8 cellular contexts compared by ENCODE assay signal in the genomic region with DNA sequence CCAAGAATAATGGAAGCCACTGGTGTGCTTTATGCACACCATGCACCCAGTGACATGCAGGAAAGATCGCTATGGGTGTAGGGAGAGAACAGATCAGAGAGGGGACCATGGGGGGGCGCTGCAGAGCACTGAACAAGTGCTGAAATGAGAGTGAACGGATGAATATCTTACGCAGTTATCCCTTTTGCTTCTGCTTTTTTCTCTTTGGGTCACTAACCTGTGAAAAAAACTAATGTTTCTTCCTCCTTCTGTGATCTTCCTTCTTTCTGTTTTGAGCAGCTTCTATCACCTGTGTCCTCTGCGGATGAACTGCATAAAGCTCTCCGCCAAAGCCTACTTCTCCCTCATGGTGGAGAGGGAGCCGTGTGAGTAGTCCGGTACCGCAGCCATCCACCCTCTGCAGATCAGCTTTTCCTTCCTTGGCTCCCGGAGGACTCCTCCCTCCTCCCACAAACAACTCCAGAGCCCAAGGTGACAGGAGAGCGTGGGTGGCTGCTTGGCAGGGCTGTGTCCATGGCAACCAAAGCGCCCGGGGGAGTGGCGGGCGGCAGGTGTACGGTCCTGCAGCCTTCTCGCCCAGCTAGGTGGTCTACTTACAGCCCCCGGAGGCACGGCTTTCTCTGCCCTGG.
DNase-seq lines count a peak whose midpoint lies in the region; ATAC-seq, FAIRE-seq and TF ChIP-seq lines count a peak whose summit lies in the region.
"Had no signal": no experiment of that assay in that cellular context is flagged by ENCODE, and none has a peak within 500 bp of the region (broad histone marks: within the 10 kb centered on the region; RNA-seq: fewer than 3 reads in every experiment).

No MANE protein-coding gene starts in this region.

- H3K27ac ChIP-seq in parathyroid adenoma: no peak overlapping the region

- no peaks in the 10 kb centered on the region for H3K27me3 ChIP-seq in Loucy (ENCODE audit: insufficient read depth, low read length, poor library complexity, severe bottlenecking)
- no peaks in the 10 kb centered on the region for H3K27me3 ChIP-seq in bronchial epithelial cell (ENCODE audit: control insufficient read depth, insufficient read depth, low read length)
- H3K27me3 ChIP-seq in parathyroid adenoma (ENCODE audit: control insufficient read depth, insufficient read depth, low read length): no peaks in the 10 kb centered on the region

- peak; percentile 33 for ATAC-seq in GM18909 (IDR thresholded peaks at IDR 0.05; ENCODE audit: poor library complexity, unreplicated experiment)
- no peak for ATAC-seq in HG03025 (IDR thresholded peaks at IDR 0.05; ENCODE audit: low FRiP score, unreplicated experiment)

- H2AFZ ChIP-seq in Loucy (ENCODE audit: low read length) (no peak overlapping the region), parathyroid adenoma (peak overlapping the region; percentile 50)

- no peak overlapping the region for H3K4me2 ChIP-seq in Loucy (ENCODE audit: low read depth, low read length, poor library complexity, severe bottlenecking)
- H3K4me2 ChIP-seq in parathyroid adenoma (ENCODE audit: low read length): peak overlapping the region; percentile 58

- no peak overlapping the region for H3K4me3 ChIP-seq in Loucy (ENCODE audit: low read length, poor library complexity, severe bottlenecking)
- H3K4me3 ChIP-seq in bronchial epithelial cell (ENCODE audit: low read depth, low read length): no peak overlapping the region
- H3K4me3 ChIP-seq in parathyroid adenoma (ENCODE audit: low read depth, low read length): peak overlapping the region; percentile 22
- H3K4me3 ChIP-seq: skin epidermis had no signal

- no peak for FAIRE-seq in bronchial epithelial cell (lab: Jason Lieb, UNC)

- DNase-seq in bronchial epithelial cell (ENCODE audit: low read depth) (peak; percentile 55), NCI-H2029 treated with DMSO at 0.1 percent for 48 hours (lab: John Stamatoyannopoulos, UW) (no peak), pons (ENCODE audit: low spot score) (no peak)

- no peak overlapping the region for H3K9ac ChIP-seq in Loucy (ENCODE audit: low read depth, low read length, poor library complexity, severe bottlenecking)
- no peak overlapping the region for H3K9ac ChIP-seq in parathyroid adenoma

- H3K36me3 ChIP-seq in Loucy (ENCODE audit: insufficient read depth, low read length): no peaks in the 10 kb centered on the region
- no peaks in the 10 kb centered on the region for H3K36me3 ChIP-seq in bronchial epithelial cell (ENCODE audit: control insufficient read depth, insufficient read depth, low read length)
- no peaks in the 10 kb centered on the region for H3K36me3 ChIP-seq in parathyroid adenoma (ENCODE audit: control insufficient read depth, insufficient read depth, low read length)

- peak; percentile 63 for TF ChIP-seq CTCF in Loucy (conservative IDR thresholded peaks at IDR 0.05; ENCODE audit: low read length)
- TF ChIP-seq CTCF in bronchial epithelial cell (IDR thresholded peaks at IDR 0.05; ENCODE audit: insufficient read depth, low read length, severe bottlenecking): peak; percentile 26
- peak; percentile 36 for TF ChIP-seq CTCF in parathyroid adenoma (IDR thresholded peaks at IDR 0.05)

- H3K9me3 ChIP-seq in Loucy (ENCODE audit: insufficient read depth, low read depth, low read length) (no peaks in the 10 kb centered on the region), parathyroid adenoma (ENCODE audit: control insufficient read depth, low read length) (no peaks in the 10 kb centered on the region)

- H3K79me2 ChIP-seq in Loucy (ENCODE audit: insufficient read depth, low read length) (no peaks in the 10 kb centered on the region), parathyroid adenoma (no peaks in the 10 kb centered on the region)

- H3K4me1 ChIP-seq in Loucy (ENCODE audit: insufficient read depth, low read length, poor library complexity, severe bottlenecking) (peaks cover 5% of the 10 kb centered on the region), parathyroid adenoma (peaks cover 11% of the 10 kb centered on the region)

- H3K9me2 ChIP-seq in Loucy (replicated peaks; ENCODE audit: low read depth, low read length): no peaks in the 10 kb centered on the region

- H3F3A ChIP-seq in Loucy (ENCODE audit: low read depth): no peaks in the 10 kb centered on the region

- H4K20me1 ChIP-seq in Loucy (ENCODE audit: insufficient read depth, low read length, poor library complexity, severe bottlenecking): no peaks in the 10 kb centered on the region
